ENCODE assay signal across 1 cellular context in genomic region chr2:232174662-232175061, GRCh38.
TF ChIP-seq lines count a peak whose summit lies in the region.

No MANE protein-coding gene starts in this region.

TF ChIP-seq in GM23338, 12 proteins besides CTCF, POLR2A, EP300 and RAD21 (continued from another document):
- TF ChIP-seq, protein P1, sequence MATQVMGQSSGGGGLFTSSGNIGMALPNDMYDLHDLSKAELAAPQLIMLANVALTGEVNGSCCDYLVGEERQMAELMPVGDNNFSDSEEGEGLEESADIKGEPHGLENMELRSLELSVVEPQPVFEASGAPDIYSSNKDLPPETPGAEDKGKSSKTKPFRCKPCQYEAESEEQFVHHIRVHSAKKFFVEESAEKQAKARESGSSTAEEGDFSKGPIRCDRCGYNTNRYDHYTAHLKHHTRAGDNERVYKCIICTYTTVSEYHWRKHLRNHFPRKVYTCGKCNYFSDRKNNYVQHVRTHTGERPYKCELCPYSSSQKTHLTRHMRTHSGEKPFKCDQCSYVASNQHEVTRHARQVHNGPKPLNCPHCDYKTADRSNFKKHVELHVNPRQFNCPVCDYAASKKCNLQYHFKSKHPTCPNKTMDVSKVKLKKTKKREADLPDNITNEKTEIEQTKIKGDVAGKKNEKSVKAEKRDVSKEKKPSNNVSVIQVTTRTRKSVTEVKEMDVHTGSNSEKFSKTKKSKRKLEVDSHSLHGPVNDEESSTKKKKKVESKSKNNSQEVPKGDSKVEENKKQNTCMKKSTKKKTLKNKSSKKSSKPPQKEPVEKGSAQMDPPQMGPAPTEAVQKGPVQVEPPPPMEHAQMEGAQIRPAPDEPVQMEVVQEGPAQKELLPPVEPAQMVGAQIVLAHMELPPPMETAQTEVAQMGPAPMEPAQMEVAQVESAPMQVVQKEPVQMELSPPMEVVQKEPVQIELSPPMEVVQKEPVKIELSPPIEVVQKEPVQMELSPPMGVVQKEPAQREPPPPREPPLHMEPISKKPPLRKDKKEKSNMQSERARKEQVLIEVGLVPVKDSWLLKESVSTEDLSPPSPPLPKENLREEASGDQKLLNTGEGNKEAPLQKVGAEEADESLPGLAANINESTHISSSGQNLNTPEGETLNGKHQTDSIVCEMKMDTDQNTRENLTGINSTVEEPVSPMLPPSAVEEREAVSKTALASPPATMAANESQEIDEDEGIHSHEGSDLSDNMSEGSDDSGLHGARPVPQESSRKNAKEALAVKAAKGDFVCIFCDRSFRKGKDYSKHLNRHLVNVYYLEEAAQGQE (IDR thresholded peaks at IDR 0.05; ENCODE audit: unreplicated experiment): no peak
TF ChIP-seq in GM23338: peak in this region for 0.
